Comparison of ENCODE assay signal across 12 cellular contexts in genomic region chr2:64837925-64838641, GRCh38.
A peak's percentile ranks its signal among the peaks of the same experiment; 100 is the strongest.
DNase-seq lines count a peak whose midpoint lies in the region; ATAC-seq, FAIRE-seq and TF ChIP-seq lines count a peak whose summit lies in the region.
"Had no signal": no experiment of that assay in that cellular context is flagged by ENCODE, and none has a peak within 500 bp of the region (broad histone marks: within the 10 kb centered on the region; RNA-seq: fewer than 3 reads in every experiment).

No MANE protein-coding gene starts in this region.

- H2AFZ ChIP-seq in endothelial cell of umbilical vein (ENCODE audit: low read depth, low read length): no peak overlapping the region

- H3K36me3 Mint-ChIP-seq in CD14-positive monocyte: peaks cover 0 to 7% of the 10 kb centered on the region in 2 donors
- H3K36me3 Mint-ChIP-seq in naive thymus-derived CD4-positive, alpha-beta T cell: no peaks in the 10 kb centered on the region
- H3K36me3 Mint-ChIP-seq in activated naive CD4-positive, alpha-beta T cell treated with anti-CD3 and anti-CD28 coated beads, Interleukin-2, amount 50 U/mL, for 72 hours: no peaks in the 10 kb centered on the region

- H3K4me1 Mint-ChIP-seq in CD14-positive monocyte: peaks cover 70% of the 10 kb centered on the region
- peaks cover 3 to 23% (median 8%) of the 10 kb centered on the region in 7 donors for H3K4me1 Mint-ChIP-seq in naive thymus-derived CD4-positive, alpha-beta T cell

- H3K36me3 ChIP-seq in endothelial cell of umbilical vein (ENCODE audit: control insufficient read depth in 2 of 2, extremely low read depth in 1 of 2, insufficient read depth in 2 of 2, low read length in 2 of 2): no peaks in the 10 kb centered on the region
- no peaks in the 10 kb centered on the region for H3K36me3 ChIP-seq in naive thymus-derived CD4-positive, alpha-beta T cell (ENCODE audit: control insufficient read depth in 2 of 3, insufficient read depth in 3 of 3, low read length in 3 of 3)

- H3K79me2 ChIP-seq in endothelial cell of umbilical vein (ENCODE audit: control insufficient read depth, insufficient read depth, low read length): no peaks in the 10 kb centered on the region

- H3K27me3 ChIP-seq in endothelial cell of umbilical vein (ENCODE audit: control insufficient read depth in 2 of 2, insufficient read depth in 2 of 2, low read length in 2 of 2): no peaks in the 10 kb centered on the region
- no peaks in the 10 kb centered on the region for H3K27me3 ChIP-seq in naive thymus-derived CD4-positive, alpha-beta T cell (ENCODE audit: control insufficient read depth in 2 of 2, insufficient read depth in 2 of 2, low read length in 2 of 2)

- intact Hi-C loops in CD14-positive monocyte (cut with micrococcal nuclease): loop anchor here in 1 of 2 donors (2.0 kb wide), 1 partner anchor 15 kb away; no protein-coding TSS in a partner anchor
- intact Hi-C loops in endothelial cell of umbilical vein (cut with micrococcal nuclease): no loop called here
- intact Hi-C loops in naive thymus-derived CD4-positive, alpha-beta T cell (cut with micrococcal nuclease): no loop called here

- H3K4me2 ChIP-seq in endothelial cell of umbilical vein (ENCODE audit: insufficient read depth, low read length): no peak overlapping the region

- BruUV-seq in endothelial cell of umbilical vein (replicated peaks; lab: Mats Ljungman, UMichigan): no TSS peak

- dilution Hi-C loops in endothelial cell of umbilical vein (cut with MboI; ENCODE audit: extremely low pct_ligation_motif_present, low sequenced_read_pairs): no loop called here

- peak; percentile 60 for DNase-seq in CD14-positive monocyte (ENCODE audit: low spot score)
- peak; percentile 60 for DNase-seq in MV-4-11 (lab: John Stamatoyannopoulos, UW)
- DNase-seq in endothelial cell of umbilical vein (ENCODE audit: low read depth, low spot score): no peak
- no peak for DNase-seq in naive thymus-derived CD4-positive, alpha-beta T cell
- no peak for DNase-seq in T-helper 1 cell
- no peak for DNase-seq in activated CD8-positive, alpha-beta memory T cell treated with anti-CD3 and anti-CD28 coated beads for 24 hours
- no peak for DNase-seq in activated naive CD4-positive, alpha-beta T cell treated with anti-CD3 and anti-CD28 coated beads, Interleukin-2, amount 50 U/mL, for 72 hours (ENCODE audit: low spot score in 2 of 2)
- DNase-seq: activated naive CD4-positive, alpha-beta T cell treated with Interleukin-2 at 50 U/mL for 16 hours; erythroblast; NCI-H2107; T-helper 9 cell had no signal

- H3K9me3 ChIP-seq in endothelial cell of umbilical vein (replicated peaks; ENCODE audit: control insufficient read depth, insufficient read depth, low read length): no peaks in the 10 kb centered on the region
- H3K9me3 ChIP-seq in naive thymus-derived CD4-positive, alpha-beta T cell (ENCODE audit: control insufficient read depth in 2 of 3, low read length in 3 of 3): no peaks in the 10 kb centered on the region

- TF ChIP-seq CTCF in CD14-positive monocyte (IDR thresholded peaks at IDR 0.05) (no peak), endothelial cell of umbilical vein (IDR thresholded peaks at IDR 0.05; ENCODE audit: extremely low read depth in 1 of 2, insufficient read depth in 1 of 2, low read depth in 1 of 2, low read length in 2 of 2) (no peak)

- CTCF ChIA-PET in endothelial cell of umbilical vein (lab: Charles Lee): interaction anchor here (0.7 to 2.0 kb wide), 8 partner anchors 18 to 192 kb away, joined by 3 to 6 read pairs (median 4); no protein-coding TSS in a partner anchor
- CTCF ChIA-PET in naive thymus-derived CD4-positive, alpha-beta T cell (lab: Charles Lee): interaction anchor here (0.7 to 1.3 kb wide), 4 partner anchors 87 to 499 kb away, joined by 4 to 6 read pairs (median 4); no protein-coding TSS in a partner anchor

- H3K4me1 ChIP-seq in endothelial cell of umbilical vein (ENCODE audit: control insufficient read depth, extremely low read depth, insufficient read depth, low read length): peaks cover 7% of the 10 kb centered on the region
- no peaks in the 10 kb centered on the region for H3K4me1 ChIP-seq in naive thymus-derived CD4-positive, alpha-beta T cell (ENCODE audit: control insufficient read depth in 2 of 2, insufficient read depth in 2 of 2, low read length in 2 of 2)

- FAIRE-seq in endothelial cell of umbilical vein (lab: Jason Lieb, UNC): peak; percentile 40

- no peaks in the 10 kb centered on the region for H3K9me1 ChIP-seq in endothelial cell of umbilical vein (replicated peaks; ENCODE audit: control insufficient read depth, extremely low read depth, insufficient read depth, low read length)

- H3K27ac ChIP-seq in endothelial cell of umbilical vein (ENCODE audit: insufficient read depth, low read depth, low read length): no peak overlapping the region
- no peak overlapping the region for H3K27ac ChIP-seq in naive thymus-derived CD4-positive, alpha-beta T cell (ENCODE audit: low read depth, low read length)

- TF ChIP-seq POLR2A in endothelial cell of umbilical vein (IDR thresholded peaks at IDR 0.05; ENCODE audit: low read depth, low read length): no peak

- no peaks in the 10 kb centered on the region for H4K20me1 ChIP-seq in endothelial cell of umbilical vein (replicated peaks; ENCODE audit: control insufficient read depth, extremely low read depth, insufficient read depth, low read length)

- H3K4me3 Mint-ChIP-seq in CD14-positive monocyte: peak overlapping the region; percentile 47 to 53
- peak overlapping the region in 1 of 10 donors; percentile 14 for H3K4me3 Mint-ChIP-seq in naive thymus-derived CD4-positive, alpha-beta T cell

- POLR2A ChIA-PET in endothelial cell of umbilical vein (lab: Charles Lee): interaction anchor here (0.6 to 1.6 kb wide), 2 partner anchors 184 to 576 kb away, joined by 3 to 4 read pairs; partner anchors contain the start of gene SERTAD2
- POLR2A ChIA-PET in naive thymus-derived CD4-positive, alpha-beta T cell (lab: Charles Lee): no interaction called here

- peak overlapping the region; percentile 69 to 94 (median 90) for H3K27ac Mint-ChIP-seq in CD14-positive monocyte
- peak overlapping the region in 1 of 9 donors; percentile 14 for H3K27ac Mint-ChIP-seq in naive thymus-derived CD4-positive, alpha-beta T cell
- H3K27ac Mint-ChIP-seq in activated naive CD4-positive, alpha-beta T cell treated with anti-CD3 and anti-CD28 coated beads, Interleukin-2, amount 50 U/mL, for 72 hours: no peak overlapping the region

- H3K4me3 ChIP-seq in endothelial cell of umbilical vein (replicated peaks in 1 of 3; ENCODE audit: insufficient read depth in 1 of 3, low read depth in 1 of 3, low read length in 3 of 3): no peak overlapping the region
- no peak overlapping the region for H3K4me3 ChIP-seq in naive thymus-derived CD4-positive, alpha-beta T cell (ENCODE audit: low read length)

- no peak overlapping the region for H3K9ac ChIP-seq in endothelial cell of umbilical vein (replicated peaks; ENCODE audit: extremely low read depth, insufficient read depth, low read length)

- peaks cover 0 to 6% (median 0%) of the 10 kb centered on the region in 3 donors for H3K27me3 Mint-ChIP-seq in CD14-positive monocyte (ENCODE audit: low read depth in 3 of 3)
- H3K27me3 Mint-ChIP-seq in naive thymus-derived CD4-positive, alpha-beta T cell: peaks cover 0 to 9% (median 4%) of the 10 kb centered on the region in 5 donors

- peak; percentile 63 for ATAC-seq in naive thymus-derived CD4-positive, alpha-beta T cell
- no peak for ATAC-seq in HG03432 (IDR thresholded peaks at IDR 0.05; ENCODE audit: unreplicated experiment)
- ATAC-seq in activated naive CD4-positive, alpha-beta T cell treated with anti-CD3 and anti-CD28 coated beads, Interleukin-2, amount 50 U/mL, for 72 hours: no peak

- H3K9me3 Mint-ChIP-seq in CD14-positive monocyte: peaks cover 0 to 2% (median 0%) of the 10 kb centered on the region in 7 donors
- H3K9me3 Mint-ChIP-seq in naive thymus-derived CD4-positive, alpha-beta T cell: no peaks in the 10 kb centered on the region
- H3K9me3 Mint-ChIP-seq in activated naive CD4-positive, alpha-beta T cell treated with anti-CD3 and anti-CD28 coated beads, Interleukin-2, amount 50 U/mL, for 72 hours: no peaks in the 10 kb centered on the region

TF ChIP-seq in endothelial cell of umbilical vein, 7 proteins besides CTCF, POLR2A, EP300 and RAD21:
- TF ChIP-seq EZH2 (IDR thresholded peaks at IDR 0.05; ENCODE audit: borderline replicate concordance, low read depth, low read length, severe bottlenecking) (no peak), GATA2 (IDR thresholded peaks at IDR 0.05; ENCODE audit: insufficient read depth, insufficient read length, low read depth, low read length) (no peak), JUN (IDR thresholded peaks at IDR 0.05; ENCODE audit: borderline replicate concordance, insufficient read depth, insufficient read length, low read depth) (no peak), MYC (IDR thresholded peaks at IDR 0.05; ENCODE audit: low read depth, low read length) (no peak), MAX (IDR thresholded peaks at IDR 0.05; ENCODE audit: insufficient read depth, insufficient read length) (no peak)

Comparison
In these comparisons a context has a peak if more than half of its experiments do, and no peak if none do; other contexts are left out.
1. DNase-seq: peak in CD14-positive monocyte (single experiment) and MV-4-11 (single experiment); none in endothelial cell of umbilical vein (single experiment), naive thymus-derived CD4-positive, alpha-beta T cell (0 of 9), T-helper 1 cell (0 of 5), activated CD8-positive, alpha-beta memory T cell treated with anti-CD3 and anti-CD28 coated beads for 24 hours (single experiment) and activated naive CD4-positive, alpha-beta T cell treated with anti-CD3 and anti-CD28 coated beads, Interleukin-2, amount 50 U/mL, for 72 hours (0 of 2).
2. H3K27ac Mint-ChIP-seq: peak in CD14-positive monocyte (7 of 7); none in activated naive CD4-positive, alpha-beta T cell treated with anti-CD3 and anti-CD28 coated beads, Interleukin-2, amount 50 U/mL, for 72 hours (0 of 2).